17 cellular contexts compared by ENCODE assay signal in genomic region chr2:58620896-58621295, GRCh38.
"Had no signal": no experiment of that assay in that cellular context is flagged by ENCODE, and none has a peak within 500 bp of the region (broad histone marks: within the 10 kb centered on the region; RNA-seq: fewer than 3 reads in every experiment).

No MANE protein-coding gene starts in this region.

- H3K4me1 Mint-ChIP-seq: activated naive CD8-positive, alpha-beta T cell treated with anti-CD3 and anti-CD28 coated beads, Interleukin-2, amount 50 U/mL, for 24 hours; nephron progenitor cell had no signal

- H3K27ac ChIP-seq: ascending aorta, coronary artery, esophagus squamous epithelium, ovary, stomach, testis, upper lobe of left lung had no signal

- H3K27ac Mint-ChIP-seq: activated naive CD4-positive, alpha-beta T cell treated with anti-CD3 and anti-CD28 coated beads for 36 hours; activated naive CD8-positive, alpha-beta T cell treated with anti-CD3 and anti-CD28 coated beads, Interleukin-2, amount 50 U/mL, for 24 hours; activated T-helper 2 cell treated with anti-CD3 and anti-CD28 coated beads, Interferon-gamma antibody, Interleukin-2, Interleukin-4, amounts not matched to agents 10 μg/mL and 5 μg/mL and 100 μg/mL, durations not matched to agents 14 hours and 24 hours and 36 hours; nephron progenitor cell had no signal

- H3K9me3 Mint-ChIP-seq: activated naive CD4-positive, alpha-beta T cell treated with anti-CD3 and anti-CD28 coated beads for 36 hours; activated naive CD8-positive, alpha-beta T cell treated with anti-CD3 and anti-CD28 coated beads, Interleukin-2, amount 50 U/mL, for 24 hours; activated T-helper 2 cell treated with anti-CD3 and anti-CD28 coated beads, Interferon-gamma antibody, Interleukin-2, Interleukin-4, amounts not matched to agents 10 μg/mL and 5 μg/mL and 100 μg/mL, durations not matched to agents 14 hours and 24 hours and 36 hours; nephron progenitor cell had no signal

- DNase-seq: activated CD4-positive, CD25-positive, alpha-beta regulatory T cell; activated naive CD4-positive, alpha-beta T cell treated with anti-CD3 and anti-CD28 coated beads for 36 hours; activated naive CD8-positive, alpha-beta T cell treated with anti-CD3 and anti-CD28 coated beads, Interleukin-2, amount 50 U/mL, for 24 hours; activated T-cell treated with anti-CD3 and anti-CD28 coated beads, Interleukin-2, amount 50 U/mL, for 1 hour; caudate nucleus; esophagus squamous epithelium; hypothalamus; nephron progenitor cell; ovary; stimulated activated CD4-positive, alpha-beta T cell treated with anti-CD3 and anti-CD28 coated beads, Interleukin-2, amount 100 ng/mL, for 24 hours; stomach; testis; upper lobe of left lung had no signal

- H3K4me1 ChIP-seq: ascending aorta, esophagus squamous epithelium, stomach, testis, upper lobe of left lung had no signal

- H3K4me3 Mint-ChIP-seq: activated naive CD4-positive, alpha-beta T cell treated with anti-CD3 and anti-CD28 coated beads for 36 hours; activated naive CD8-positive, alpha-beta T cell treated with anti-CD3 and anti-CD28 coated beads, Interleukin-2, amount 50 U/mL, for 24 hours; nephron progenitor cell had no signal

- H3K36me3 ChIP-seq: ascending aorta, esophagus squamous epithelium, ovary, stomach, upper lobe of left lung had no signal

- H3K9me3 ChIP-seq: ascending aorta, esophagus squamous epithelium, ovary, stomach, testis, upper lobe of left lung had no signal

- H3K27me3 ChIP-seq: ascending aorta, esophagus squamous epithelium, ovary, stomach, testis, upper lobe of left lung had no signal

- H3K27me3 Mint-ChIP-seq: activated naive CD8-positive, alpha-beta T cell treated with anti-CD3 and anti-CD28 coated beads, Interleukin-2, amount 50 U/mL, for 24 hours had no signal

- ATAC-seq: activated naive CD8-positive, alpha-beta T cell treated with anti-CD3 and anti-CD28 coated beads, Interleukin-2, amount 50 U/mL, for 24 hours; sciatic nerve had no signal

- H3K4me3 ChIP-seq: ascending aorta, coronary artery, esophagus squamous epithelium, ovary, stomach, testis, upper lobe of left lung had no signal
